In genomic region chr19:46717034-46717715, GRCh38 we compare ENCODE assay signal across 8 cellular contexts. TPM values are rescaled to one million over a fixed set of nuclear protein-coding genes. Genes with fewer than 3 reads are reported as not detected.
A peak's percentile ranks its signal among the peaks of the same experiment; 100 is the strongest.
DNase-seq lines count a peak whose midpoint lies in the region; ATAC-seq and TF ChIP-seq lines count a peak whose summit lies in the region.

Gene PRKD2, minus strand, starts transcription at chr19:46717114. Its CDS starts 744 bp downstream, at chr19:46716370.

- DNase-seq in AG04449 (ENCODE audit: low read depth, low spot score) = no peak
- DNase-seq in HuH-7.5 (ENCODE audit: low spot score) = peak; percentile 96
- DNase-seq in activated T-helper 9 cell treated with anti-CD3 and anti-CD28 coated beads, Interleukin-2, amount 50 U/mL, for 16 hours (ENCODE audit: low read depth) = peak; percentile 84
- DNase-seq in fibroblast of peridontal ligament (ENCODE audit: extremely low read depth) = peak; percentile 72
- DNase-seq in natural killer cell treated with Interleukin-12 subunit alpha and Interleukin-12 subunit beta and Interleukin-15 and Interleukin-18, amount 100 ng/mL, for 72 hours (ENCODE audit: low spot score) = peak; percentile 92
- DNase-seq in stimulated activated naive CD4-positive, alpha-beta T cell (lab: John Stamatoyannopoulos, UW) = peak; percentile 60 to 83 (median 80)

- peak within 1 kb of the TSS; percentile 95 for H3K4me3 Mint-ChIP-seq in natural killer cell treated with Interleukin-12 subunit alpha and Interleukin-12 subunit beta and Interleukin-15 and Interleukin-18, amount 100 ng/mL, for 72 hours

- TF ChIP-seq POLR2A in Raji (IDR thresholded peaks at IDR 0.05; ENCODE audit: insufficient read depth, low read depth, low read length) = peak; percentile 63

- H3K4me1 Mint-ChIP-seq in natural killer cell treated with Interleukin-12 subunit alpha and Interleukin-12 subunit beta and Interleukin-15 and Interleukin-18, amount 100 ng/mL, for 72 hours (ENCODE audit: low read depth in 2 of 2) = peaks cover 49 to 55% of the 10 kb centered on the region in 2 donors

- H3K36me3 Mint-ChIP-seq in natural killer cell treated with Interleukin-12 subunit alpha and Interleukin-12 subunit beta and Interleukin-15 and Interleukin-18, amount 100 ng/mL, for 72 hours = no peaks in the 10 kb centered on the region

- peak within 1 kb of the TSS; percentile 89 to 98 for H3K27ac Mint-ChIP-seq in natural killer cell treated with Interleukin-12 subunit alpha and Interleukin-12 subunit beta and Interleukin-15 and Interleukin-18, amount 100 ng/mL, for 72 hours

- POLR2A ChIA-PET in AG04449 (lab: Yijun Ruan, JAX) = no interaction called here

- no peaks in the 10 kb centered on the region for H3K9me3 Mint-ChIP-seq in natural killer cell treated with Interleukin-12 subunit alpha and Interleukin-12 subunit beta and Interleukin-15 and Interleukin-18, amount 100 ng/mL, for 72 hours

- no peaks in the 10 kb centered on the region for H3K27me3 Mint-ChIP-seq in natural killer cell treated with Interleukin-12 subunit alpha and Interleukin-12 subunit beta and Interleukin-15 and Interleukin-18, amount 100 ng/mL, for 72 hours

- TF ChIP-seq CTCF in AG04449 (IDR thresholded peaks at IDR 0.05; ENCODE audit: insufficient read depth, low read length, missing control alignments) = no peak

- ATAC-seq in GM18909 (IDR thresholded peaks at IDR 0.05; ENCODE audit: poor library complexity, unreplicated experiment) = peak; percentile 40
- ATAC-seq in natural killer cell treated with Interleukin-12 subunit alpha and Interleukin-12 subunit beta and Interleukin-15 and Interleukin-18, amount 100 ng/mL, for 72 hours = peak; percentile 81 to 90

- H3K4me3 ChIP-seq in AG04449 (ENCODE audit: low read depth, low read length) = peak within 1 kb of the TSS; percentile 78

- CTCF ChIA-PET in AG04449 (lab: Yijun Ruan, JAX) = interaction anchor here (4.5 to 5.7 kb wide), 2 partner anchors 12 to 13 kb away, joined by 39 to 116 read pairs; no protein-coding TSS in a partner anchor

RNA-seq across cellular contexts. Expression of gene PRKD2, which starts in this region (rescaled TPM):
- 10 to 100 TPM; 82.3 to 100.0 TPM for total RNA-seq in natural killer cell treated with Interleukin-12 subunit alpha and Interleukin-12 subunit beta and Interleukin-15 and Interleukin-18, amount 100 ng/mL, for 72 hours
